In genomic region chr4:726816-727215, GRCh38 we compare ENCODE assay signal across 14 cellular contexts. TPM values are rescaled to one million over a fixed set of nuclear protein-coding genes. Genes with fewer than 3 reads are reported as not detected.
DNase-seq lines count a peak whose midpoint lies in the region; ATAC-seq, FAIRE-seq and TF ChIP-seq lines count a peak whose summit lies in the region.
"Had no signal": no experiment of that assay in that cellular context is flagged by ENCODE, and none has a peak within 500 bp of the region (broad histone marks: within the 10 kb centered on the region; RNA-seq: fewer than 3 reads in every experiment).

No MANE protein-coding gene starts in this region.

- 95% methylated on average over 15 of the region's 15 CpGs for WGBS in mesenchymal stem cell

- no peak overlapping the region for H3K23ac ChIP-seq in mesenchymal stem cell (ENCODE audit: low read length in 2 of 2)

- no peak overlapping the region for H2BK120ac ChIP-seq in mesenchymal stem cell (ENCODE audit: low read depth, low read length)

- no peak overlapping the region for H2BK5ac ChIP-seq in mesenchymal stem cell (ENCODE audit: low read depth, low read length, poor library complexity, severe bottlenecking)

- H3K4me2 ChIP-seq in astrocyte (ENCODE audit: low read length): no peak overlapping the region
- no peak overlapping the region for H3K4me2 ChIP-seq in mesenchymal stem cell (ENCODE audit: low read length, poor library complexity, severe bottlenecking)

- no TSS peak for BruUV-seq in MCF 10A (replicated peaks; lab: Mats Ljungman, UMichigan)

- H3K79me2 ChIP-seq in astrocyte (ENCODE audit: insufficient read depth, low read length): peaks cover 91% of the 10 kb centered on the region

- DNase-seq in breast epithelium (ENCODE audit: low spot score in 2 of 2) (no peak), MCF 10A (ENCODE audit: unreplicated experiment) (no peak), astrocyte (ENCODE audit: low read depth) (no peak), mesenchymal stem cell (no peak), type B pancreatic cell (ENCODE audit: extremely low spot score, unreplicated experiment) (no peak), T-helper 1 cell (no peak), NCI-H187 (lab: John Stamatoyannopoulos, UW) (no peak)
- DNase-seq: ACHN, DMS 273 treated with DMSO at 0.1 percent for 48 hours had no signal

- no peak for ATAC-seq in GM21529 (IDR thresholded peaks at IDR 0.05; ENCODE audit: unreplicated experiment)

- H3K27me3 Mint-ChIP-seq in MCF 10A (ENCODE audit: insufficient read depth, unreplicated experiment) (no peaks in the 10 kb centered on the region), astrocyte (ENCODE audit: low read depth, unreplicated experiment) (no peaks in the 10 kb centered on the region), type B pancreatic cell (no peaks in the 10 kb centered on the region)

- CTCF ChIA-PET in MCF 10A (lab: Yijun Ruan, JAX): no interaction called here

- no peaks in the 10 kb centered on the region for H3K9me3 Mint-ChIP-seq in MCF 10A (ENCODE audit: unreplicated experiment)
- peaks cover 2% of the 10 kb centered on the region for H3K9me3 Mint-ChIP-seq in astrocyte (ENCODE audit: unreplicated experiment)
- H3K9me3 Mint-ChIP-seq in type B pancreatic cell: no peaks in the 10 kb centered on the region

- no peak overlapping the region for H2AK5ac ChIP-seq in mesenchymal stem cell (ENCODE audit: low read length, severe bottlenecking)

- no peak overlapping the region for H3K4me3 Mint-ChIP-seq in MCF 10A (ENCODE audit: unreplicated experiment)
- H3K4me3 Mint-ChIP-seq in astrocyte (ENCODE audit: unreplicated experiment): peak overlapping the region; percentile 64
- no peak overlapping the region for H3K4me3 Mint-ChIP-seq in type B pancreatic cell

- H3K27ac ChIP-seq in breast epithelium (peak overlapping the region; percentile 42 to 76), astrocyte (ENCODE audit: low read depth, low read length) (no peak overlapping the region), mesenchymal stem cell (ENCODE audit: low read length, poor library complexity, severe bottlenecking) (no peak overlapping the region)
- H3K27ac ChIP-seq: epithelial cell of prostate, HL-60 had no signal

- no peak for TF ChIP-seq POLR2A in breast epithelium (IDR thresholded peaks at IDR 0.05)

- no peak overlapping the region for H3K18ac ChIP-seq in mesenchymal stem cell (ENCODE audit: low read depth in 1 of 2, low read length in 2 of 2)

- POLR2A ChIA-PET in MCF 10A (lab: Yijun Ruan, JAX): no interaction called here

- H3K79me1 ChIP-seq in mesenchymal stem cell (replicated peaks; ENCODE audit: low read length, poor library complexity, severe bottlenecking): peaks cover 19% of the 10 kb centered on the region

- peak overlapping the region; percentile 23 for H3K9ac ChIP-seq in astrocyte (ENCODE audit: low read length)
- H3K9ac ChIP-seq in mesenchymal stem cell (ENCODE audit: low read length): peak overlapping the region; percentile 64

- H2BK15ac ChIP-seq in mesenchymal stem cell (ENCODE audit: low read depth, poor library complexity, severe bottlenecking): no peak overlapping the region

- H2AFZ ChIP-seq in astrocyte (ENCODE audit: low read depth, low read length) (no peak overlapping the region), mesenchymal stem cell (ENCODE audit: low read depth, low read length) (no peak overlapping the region)

- H3K4me3 ChIP-seq in breast epithelium (peak overlapping the region in 2 of 3 donors; percentile 11 to 43), astrocyte (ENCODE audit: insufficient read depth, low read depth, low read length) (no peak overlapping the region), mesenchymal stem cell (ENCODE audit: insufficient read depth in 1 of 2, low read depth in 1 of 2, low read length in 2 of 2) (peak overlapping the region in 1 of 2 experiments; percentile 39)
- H3K4me3 ChIP-seq: heart right ventricle had no signal

- no peak for FAIRE-seq in astrocyte (lab: Jason Lieb, UNC)
- FAIRE-seq: bronchial epithelial cell had no signal

- no peak overlapping the region for H4K8ac ChIP-seq in mesenchymal stem cell (ENCODE audit: low read length)

- H3K9me3 ChIP-seq in breast epithelium (no peaks in the 10 kb centered on the region), astrocyte (ENCODE audit: insufficient read depth, low read depth, low read length) (no peaks in the 10 kb centered on the region), mesenchymal stem cell (ENCODE audit: control insufficient read depth, low read length) (no peaks in the 10 kb centered on the region)
- H3K9me3 ChIP-seq: heart right ventricle had no signal

- peaks cover 41% of the 10 kb centered on the region for H3K36me3 Mint-ChIP-seq in MCF 10A (ENCODE audit: insufficient read depth, unreplicated experiment)
- peaks cover 18% of the 10 kb centered on the region for H3K36me3 Mint-ChIP-seq in astrocyte (ENCODE audit: low read depth, unreplicated experiment)
- H3K36me3 Mint-ChIP-seq in type B pancreatic cell: peaks cover 15% of the 10 kb centered on the region

- H3K4me1 Mint-ChIP-seq in MCF 10A (ENCODE audit: insufficient read depth, unreplicated experiment): peaks cover 13% of the 10 kb centered on the region
- H3K4me1 Mint-ChIP-seq in astrocyte (ENCODE audit: low read depth, unreplicated experiment): peaks cover 14% of the 10 kb centered on the region
- H3K4me1 Mint-ChIP-seq in type B pancreatic cell (ENCODE audit: unreplicated experiment): peaks cover 8% of the 10 kb centered on the region

- TF ChIP-seq CTCF in breast epithelium (IDR thresholded peaks at IDR 0.05): no peak
- TF ChIP-seq CTCF in MCF 10A (IDR thresholded peaks at IDR 0.05; ENCODE audit: unreplicated experiment): no peak
- no peak for TF ChIP-seq CTCF in astrocyte (IDR thresholded peaks at IDR 0.05; ENCODE audit: insufficient read depth, low read depth, low read length)
- no peak for TF ChIP-seq CTCF in type B pancreatic cell (conservative IDR thresholded peaks at IDR 0.05)

- intact Hi-C loops in breast epithelium (cut with DNase I; ENCODE audit: low total_unique reads): no loop called here
- intact Hi-C loops in MCF 10A (cut with micrococcal nuclease): no loop called here

- no peaks in the 10 kb centered on the region for H3K27me3 ChIP-seq in breast epithelium
- no peaks in the 10 kb centered on the region for H3K27me3 ChIP-seq in astrocyte (ENCODE audit: insufficient read depth, low read length)
- no peaks in the 10 kb centered on the region for H3K27me3 ChIP-seq in mesenchymal stem cell (ENCODE audit: control insufficient read depth in 1 of 2, insufficient read depth in 1 of 2, low read length in 2 of 2)
- H3K27me3 ChIP-seq: heart right ventricle had no signal

- H3K4ac ChIP-seq in mesenchymal stem cell (ENCODE audit: low read depth in 1 of 2, low read length in 2 of 2): no peak overlapping the region

- H3K14ac ChIP-seq in mesenchymal stem cell (ENCODE audit: low read length in 2 of 2): no peak overlapping the region

- H3K27ac Mint-ChIP-seq in MCF 10A (ENCODE audit: low read depth, unreplicated experiment): no peak overlapping the region
- H3K27ac Mint-ChIP-seq in astrocyte (ENCODE audit: unreplicated experiment): no peak overlapping the region
- H3K27ac Mint-ChIP-seq in type B pancreatic cell: peak overlapping the region; percentile 42

- no peaks in the 10 kb centered on the region for H3K36me3 ChIP-seq in breast epithelium
- H3K36me3 ChIP-seq in astrocyte (ENCODE audit: insufficient read depth, low read length): peaks cover 3% of the 10 kb centered on the region
- H3K36me3 ChIP-seq in mesenchymal stem cell (ENCODE audit: control insufficient read depth in 1 of 2, insufficient read depth in 2 of 2, low read depth in 1 of 2, low read length in 2 of 2): peaks cover 18 to 64% of the 10 kb centered on the region in 2 experiments

- H2BK12ac ChIP-seq in mesenchymal stem cell (ENCODE audit: low read length in 2 of 2): no peak overlapping the region

- H4K91ac ChIP-seq in mesenchymal stem cell (ENCODE audit: low read length): peak overlapping the region; percentile 43

- H3K4me1 ChIP-seq in breast epithelium (no peaks in the 10 kb centered on the region), astrocyte (ENCODE audit: insufficient read depth, low read length) (no peaks in the 10 kb centered on the region), mesenchymal stem cell (ENCODE audit: control insufficient read depth, insufficient read depth, low read depth, low read length) (peaks cover 15% of the 10 kb centered on the region)

- peaks cover 80% of the 10 kb centered on the region for H4K20me1 ChIP-seq in astrocyte (ENCODE audit: insufficient read depth, low read length)

RNA-seq across cellular contexts. Expression of gene PCGF3, which starts 21.2 kb away (rescaled TPM):
- total RNA-seq in breast epithelium: 10 to 100 TPM; 60.6 to 71.7 (median 69.4) TPM
- total RNA-seq in MCF 10A (2022): 26.5 and 33.5 TPM in 2 replicates
- total RNA-seq in astrocyte: 61.1 and 65.7 TPM in 2 replicates
- 33.6 TPM for polyA plus RNA-seq in mesenchymal stem cell (2013, experiment 1 of 2)
- 32.1 TPM for polyA plus RNA-seq in mesenchymal stem cell (2013, experiment 2 of 2)
- 64.3 and 66.7 TPM in 2 replicates for total RNA-seq in type B pancreatic cell (ENCODE audit: low replicate concordance)

RNA-seq across cellular contexts. Expression of gene SLC49A3, which starts 37.9 kb away (rescaled TPM):
- total RNA-seq in breast epithelium: 10 to 100 TPM; 14.4 to 22.3 (median 18.3) TPM
- not detected in 2 replicates for total RNA-seq in MCF 10A (2022)
- 6.2 and 9.2 TPM in 2 replicates for total RNA-seq in astrocyte
- polyA plus RNA-seq in mesenchymal stem cell (2013, experiment 1 of 2): 1.4 TPM
- 1.3 TPM for polyA plus RNA-seq in mesenchymal stem cell (2013, experiment 2 of 2)
- total RNA-seq in type B pancreatic cell (ENCODE audit: low replicate concordance): 2.5 and 3.3 TPM in 2 replicates

RNA-seq across cellular contexts. Expression of gene MYL5, which starts 52.5 kb away (rescaled TPM):
- 10 to 100 TPM in 2 of 3 donors, 1 to 10 TPM in 1; 7.9 to 14.9 (median 12.1) TPM for total RNA-seq in breast epithelium
- 30.6 and 32.9 TPM in 2 replicates for total RNA-seq in MCF 10A (2022)
- total RNA-seq in astrocyte: 17.5 and 21.9 TPM in 2 replicates
- 15.0 TPM for polyA plus RNA-seq in mesenchymal stem cell (2013, experiment 1 of 2)
- polyA plus RNA-seq in mesenchymal stem cell (2013, experiment 2 of 2): 13.1 TPM
- total RNA-seq in type B pancreatic cell (ENCODE audit: low replicate concordance): 20.2 and 21.3 TPM in 2 replicates

RNA-seq across cellular contexts. Expression of gene ATP5ME, which starts 52.7 kb away (rescaled TPM):
- total RNA-seq in breast epithelium (100 to 1,000 TPM; 108 to 179 (median 128) TPM), MCF 10A (2022) (355 and 389 TPM in 2 replicates), astrocyte (255 and 263 TPM in 2 replicates), type B pancreatic cell (ENCODE audit: low replicate concordance) (285 and 363 TPM in 2 replicates)
- polyA plus RNA-seq in mesenchymal stem cell (2013, experiment 1 of 2): 1,109 TPM
- polyA plus RNA-seq in mesenchymal stem cell (2013, experiment 2 of 2): 1,079 TPM

Comparison
In these comparisons a context has a peak if more than half of its experiments do, and no peak if none do; other contexts are left out.
1. H3K27ac ChIP-seq: peak in breast epithelium (2 of 2); none in astrocyte (single experiment) and mesenchymal stem cell (single experiment).